In genomic region chr2:217103752-217104540, GRCh38 we compare ENCODE assay signal across 17 cellular contexts.
DNase-seq lines count a peak whose midpoint lies in the region; ATAC-seq, FAIRE-seq and TF ChIP-seq lines count a peak whose summit lies in the region.
"Had no signal": no experiment of that assay in that cellular context is flagged by ENCODE, and none has a peak within 500 bp of the region (broad histone marks: within the 10 kb centered on the region; RNA-seq: fewer than 3 reads in every experiment).

No MANE protein-coding gene starts in this region.

- H3K27me3 Mint-ChIP-seq in HFFc6 (ENCODE audit: insufficient read depth) (no peaks in the 10 kb centered on the region; the same call in 1 of the 2 replicates), endothelial cell (ENCODE audit: unreplicated experiment) (no peaks in the 10 kb centered on the region)
- H3K27me3 Mint-ChIP-seq in stimulated activated naive CD8-positive, alpha-beta T cell treated with anti-CD3 and anti-CD28 coated beads, Interleukin-15, amount 100 ng/mL, for 72 hours: peaks cover 16% of the 10 kb centered on the region

- H3K4me1 Mint-ChIP-seq in HFFc6 (ENCODE audit: low read depth) (peaks cover 74% of the 10 kb centered on the region), endothelial cell (ENCODE audit: unreplicated experiment) (peaks cover 5% of the 10 kb centered on the region)
- peaks cover 20% of the 10 kb centered on the region for H3K4me1 Mint-ChIP-seq in stimulated activated naive CD8-positive, alpha-beta T cell treated with anti-CD3 and anti-CD28 coated beads, Interleukin-15, amount 100 ng/mL, for 72 hours

- no peak overlapping the region for H3K14ac ChIP-seq in mesenchymal stem cell (ENCODE audit: low read length in 2 of 2)

- H3K4me1 ChIP-seq in mesenchymal stem cell (ENCODE audit: control insufficient read depth, insufficient read depth, low read depth, low read length): no peaks in the 10 kb centered on the region
- no peaks in the 10 kb centered on the region for H3K4me1 ChIP-seq in Karpas-422 (ENCODE audit: low read length)
- H3K4me1 ChIP-seq: parathyroid adenoma had no signal

- no peak overlapping the region for H2BK15ac ChIP-seq in mesenchymal stem cell (ENCODE audit: low read depth, poor library complexity, severe bottlenecking)

- H3K27me3 ChIP-seq in bronchial epithelial cell (ENCODE audit: control insufficient read depth, insufficient read depth, low read length) (no peaks in the 10 kb centered on the region), mesenchymal stem cell (ENCODE audit: control insufficient read depth in 1 of 2, insufficient read depth in 1 of 2, low read length in 2 of 2) (no peaks in the 10 kb centered on the region), Karpas-422 (ENCODE audit: low read length) (no peaks in the 10 kb centered on the region)
- H3K27me3 ChIP-seq: dorsolateral prefrontal cortex, heart left ventricle had no signal

- peak; percentile 75 for DNase-seq in AG04449 (ENCODE audit: low read depth, low spot score)
- peak; percentile 48 for DNase-seq in HFFc6
- DNase-seq in bronchial epithelial cell (ENCODE audit: low read depth): peak; percentile 87
- DNase-seq in mesenchymal stem cell: peak; percentile 61
- no peak for DNase-seq in endothelial cell (ENCODE audit: low spot score)
- no peak for DNase-seq in Karpas-422
- DNase-seq in stimulated activated naive CD8-positive, alpha-beta T cell treated with anti-CD3 and anti-CD28 coated beads, Interleukin-15, amount 100 ng/mL, for 72 hours: no peak
- DNase-seq: activated CD4-positive, alpha-beta memory T cell treated with anti-CD3 and anti-CD28 coated beads, Interleukin-2, amount 10 ng/mL, durations not matched to agents 7 days and 5 days; activated naive CD4-positive, alpha-beta T cell treated with anti-CD3 and anti-CD28 coated beads for 36 hours; dorsolateral prefrontal cortex; heart left ventricle; NCI-H2171 treated with DMSO at 0.1 percent for 48 hours had no signal

- no peak overlapping the region for H2AK5ac ChIP-seq in mesenchymal stem cell (ENCODE audit: low read length, severe bottlenecking)

- no peaks in the 10 kb centered on the region for H3K79me2 ChIP-seq in Karpas-422 (ENCODE audit: low read length)
- H3K79me2 ChIP-seq: parathyroid adenoma had no signal

- no peak for ATAC-seq in GM21786 (IDR thresholded peaks at IDR 0.05; ENCODE audit: unreplicated experiment)
- ATAC-seq in stimulated activated naive CD8-positive, alpha-beta T cell treated with anti-CD3 and anti-CD28 coated beads, Interleukin-15, amount 100 ng/mL, for 72 hours: no peak
- ATAC-seq: heart left ventricle; stimulated activated memory B cell treated with anti-CD40 and anti-IgM and Interleukin-4, amounts not matched to agents 10 μg/mL and 1 μg/mL and 100 μg/mL, for 72 hours had no signal

- peaks cover 7% of the 10 kb centered on the region for H3K36me3 Mint-ChIP-seq in HFFc6 (ENCODE audit: low read depth)
- no peaks in the 10 kb centered on the region for H3K36me3 Mint-ChIP-seq in endothelial cell (ENCODE audit: low read depth, unreplicated experiment)
- H3K36me3 Mint-ChIP-seq: stimulated activated memory B cell treated with anti-CD40 and anti-IgM and Interleukin-4, amounts not matched to agents 10 μg/mL and 1 μg/mL and 100 μg/mL, for 72 hours had no signal

- TF ChIP-seq CTCF in AG04449 (IDR thresholded peaks at IDR 0.05; ENCODE audit: insufficient read depth, low read length, missing control alignments): no peak
- no peak for TF ChIP-seq CTCF in HFFc6 (IDR thresholded peaks at IDR 0.05)
- TF ChIP-seq CTCF in bronchial epithelial cell (IDR thresholded peaks at IDR 0.05; ENCODE audit: insufficient read depth, low read length, severe bottlenecking): no peak
- TF ChIP-seq CTCF in endothelial cell (IDR thresholded peaks at IDR 0.05; ENCODE audit: unreplicated experiment): no peak

- no peaks in the 10 kb centered on the region for H3K9me2 ChIP-seq in Karpas-422 (replicated peaks; ENCODE audit: insufficient read depth, low read length)

- peak overlapping the region; percentile 92 for H3K27ac Mint-ChIP-seq in HFFc6
- no peak overlapping the region for H3K27ac Mint-ChIP-seq in endothelial cell (ENCODE audit: unreplicated experiment)
- no peak overlapping the region for H3K27ac Mint-ChIP-seq in stimulated activated naive CD8-positive, alpha-beta T cell treated with anti-CD3 and anti-CD28 coated beads, Interleukin-15, amount 100 ng/mL, for 72 hours
- H3K27ac Mint-ChIP-seq: activated CD4-positive, alpha-beta memory T cell treated with anti-CD3 and anti-CD28 coated beads, Interleukin-2, amount 10 ng/mL, durations not matched to agents 7 days and 5 days; activated naive CD4-positive, alpha-beta T cell treated with anti-CD3 and anti-CD28 coated beads for 36 hours; stimulated activated memory B cell treated with anti-CD40 and anti-IgM and Interleukin-4, amounts not matched to agents 10 μg/mL and 1 μg/mL and 100 μg/mL, for 72 hours had no signal

- H3K4me3 Mint-ChIP-seq in HFFc6: peak overlapping the region; percentile 31
- no peak overlapping the region for H3K4me3 Mint-ChIP-seq in endothelial cell (ENCODE audit: unreplicated experiment)
- no peak overlapping the region for H3K4me3 Mint-ChIP-seq in stimulated activated naive CD8-positive, alpha-beta T cell treated with anti-CD3 and anti-CD28 coated beads, Interleukin-15, amount 100 ng/mL, for 72 hours
- H3K4me3 Mint-ChIP-seq: activated CD4-positive, alpha-beta memory T cell treated with anti-CD3 and anti-CD28 coated beads, Interleukin-2, amount 10 ng/mL, durations not matched to agents 7 days and 5 days; activated naive CD4-positive, alpha-beta T cell treated with anti-CD3 and anti-CD28 coated beads for 36 hours; stimulated activated memory B cell treated with anti-CD40 and anti-IgM and Interleukin-4, amounts not matched to agents 10 μg/mL and 1 μg/mL and 100 μg/mL, for 72 hours had no signal

- CTCF ChIA-PET in AG04449 (lab: Yijun Ruan, JAX): interaction anchor here (0.9 to 2.7 kb wide), 4 partner anchors 404 to 420 kb away, joined by 3 to 15 read pairs (median 5); partner anchors contain the start of gene IGFBP5

- H3K9me3 Mint-ChIP-seq in HFFc6 (no peaks in the 10 kb centered on the region), endothelial cell (ENCODE audit: unreplicated experiment) (no peaks in the 10 kb centered on the region)
- no peaks in the 10 kb centered on the region for H3K9me3 Mint-ChIP-seq in stimulated activated naive CD8-positive, alpha-beta T cell treated with anti-CD3 and anti-CD28 coated beads, Interleukin-15, amount 100 ng/mL, for 72 hours
- H3K9me3 Mint-ChIP-seq: activated CD4-positive, alpha-beta memory T cell treated with anti-CD3 and anti-CD28 coated beads, Interleukin-2, amount 10 ng/mL, durations not matched to agents 7 days and 5 days; activated naive CD4-positive, alpha-beta T cell treated with anti-CD3 and anti-CD28 coated beads for 36 hours had no signal

- no peaks in the 10 kb centered on the region for H3K36me3 ChIP-seq in bronchial epithelial cell (ENCODE audit: control insufficient read depth, insufficient read depth, low read length)
- no peaks in the 10 kb centered on the region for H3K36me3 ChIP-seq in mesenchymal stem cell (ENCODE audit: control insufficient read depth in 1 of 2, insufficient read depth in 2 of 2, low read depth in 1 of 2, low read length in 2 of 2)
- no peaks in the 10 kb centered on the region for H3K36me3 ChIP-seq in Karpas-422 (ENCODE audit: insufficient read depth, low read length)
- H3K36me3 ChIP-seq: heart left ventricle had no signal

- no peak overlapping the region for H3K9ac ChIP-seq in mesenchymal stem cell (ENCODE audit: low read length)
- no peak overlapping the region for H3K9ac ChIP-seq in Karpas-422 (ENCODE audit: low read length)
- H3K9ac ChIP-seq: parathyroid adenoma had no signal

- H3K9me3 ChIP-seq in mesenchymal stem cell (ENCODE audit: control insufficient read depth, low read length) (no peaks in the 10 kb centered on the region), Karpas-422 (ENCODE audit: low read length) (no peaks in the 10 kb centered on the region)
- H3K9me3 ChIP-seq: heart left ventricle had no signal

- no peaks in the 10 kb centered on the region for H3K79me1 ChIP-seq in mesenchymal stem cell (replicated peaks; ENCODE audit: low read length, poor library complexity, severe bottlenecking)

- no peaks in the 10 kb centered on the region for H4K20me1 ChIP-seq in Karpas-422 (ENCODE audit: insufficient read depth, low read depth, low read length)

- H4K8ac ChIP-seq in mesenchymal stem cell (ENCODE audit: low read length): no peak overlapping the region

- H3K27ac ChIP-seq in mesenchymal stem cell (ENCODE audit: low read length, poor library complexity, severe bottlenecking) (peak overlapping the region; percentile 59), Karpas-422 (ENCODE audit: low read length) (no peak overlapping the region)
- H3K27ac ChIP-seq: C4-2B, dorsolateral prefrontal cortex, heart left ventricle, parathyroid adenoma had no signal

- no peak overlapping the region for H3K4ac ChIP-seq in mesenchymal stem cell (ENCODE audit: low read depth in 1 of 2, low read length in 2 of 2)

- no peak overlapping the region for H3K18ac ChIP-seq in mesenchymal stem cell (ENCODE audit: low read depth in 1 of 2, low read length in 2 of 2)

- FAIRE-seq in bronchial epithelial cell (lab: Jason Lieb, UNC): no peak

- H3K4me3 ChIP-seq in AG04449 (ENCODE audit: low read depth, low read length): no peak overlapping the region
- no peak overlapping the region for H3K4me3 ChIP-seq in bronchial epithelial cell (ENCODE audit: low read depth, low read length)
- no peak overlapping the region for H3K4me3 ChIP-seq in mesenchymal stem cell (ENCODE audit: insufficient read depth in 1 of 2, low read depth in 1 of 2, low read length in 2 of 2)
- no peak overlapping the region for H3K4me3 ChIP-seq in Karpas-422 (ENCODE audit: low read length)
- H3K4me3 ChIP-seq: dorsolateral prefrontal cortex, heart left ventricle, lung had no signal

- H3K23ac ChIP-seq in mesenchymal stem cell (ENCODE audit: low read length in 2 of 2): no peak overlapping the region

- H3K4me2 ChIP-seq in mesenchymal stem cell (ENCODE audit: low read length, poor library complexity, severe bottlenecking): no peak overlapping the region
- no peak overlapping the region for H3K4me2 ChIP-seq in Karpas-422 (ENCODE audit: low read depth, low read length, poor library complexity, severe bottlenecking)

- H2BK120ac ChIP-seq in mesenchymal stem cell (ENCODE audit: low read depth, low read length): peak overlapping the region; percentile 86

- H2BK12ac ChIP-seq in mesenchymal stem cell (ENCODE audit: low read length in 2 of 2): peak overlapping the region; percentile 31 to 57

- POLR2A ChIA-PET in AG04449 (lab: Yijun Ruan, JAX): interaction anchor here (0.8 kb wide), 1 partner anchor 18 kb away, joined by 5 read pairs; no protein-coding TSS in a partner anchor

- H2AFZ ChIP-seq in mesenchymal stem cell (ENCODE audit: low read depth, low read length): no peak overlapping the region
- H2AFZ ChIP-seq in Karpas-422 (ENCODE audit: low read length): no peak overlapping the region
- H2AFZ ChIP-seq: parathyroid adenoma had no signal

- 49% methylated on average over 2 of the region's 4 CpGs for WGBS in mesenchymal stem cell

- H4K91ac ChIP-seq in mesenchymal stem cell (ENCODE audit: low read length): no peak overlapping the region

- H2BK5ac ChIP-seq in mesenchymal stem cell (ENCODE audit: low read depth, low read length, poor library complexity, severe bottlenecking): no peak overlapping the region

Comparison
In these comparisons a context has a peak if more than half of its experiments do, and no peak if none do; other contexts are left out.
1. DNase-seq: peak in AG04449 (single experiment), HFFc6 (single experiment), bronchial epithelial cell (single experiment) and mesenchymal stem cell (single experiment); none in endothelial cell (single experiment), Karpas-422 (single experiment) and stimulated activated naive CD8-positive, alpha-beta T cell treated with anti-CD3 and anti-CD28 coated beads, Interleukin-15, amount 100 ng/mL, for 72 hours (0 of 2).